9 cellular contexts compared by ENCODE assay signal in the genomic region with DNA sequence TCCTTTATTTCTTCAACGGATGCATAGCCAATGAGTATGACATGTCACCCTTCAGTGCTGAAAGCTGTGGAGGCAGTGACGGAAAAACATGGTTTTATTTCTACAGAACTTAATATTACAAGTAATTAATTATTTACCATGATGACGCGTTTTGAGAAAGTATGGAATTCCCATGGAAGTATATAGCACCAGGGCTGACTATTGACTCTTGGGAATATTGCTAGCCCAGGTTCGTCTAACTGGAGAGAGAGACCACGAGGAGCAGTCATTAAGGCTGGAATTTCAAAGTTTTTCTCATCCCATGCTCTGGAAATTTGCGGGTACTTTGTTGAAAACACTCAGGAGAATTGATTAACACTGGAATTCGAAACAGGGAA.
DNase-seq lines count a peak whose midpoint lies in the region; ATAC-seq and TF ChIP-seq lines count a peak whose summit lies in the region.
"Had no signal": no experiment of that assay in that cellular context is flagged by ENCODE, and none has a peak within 500 bp of the region (broad histone marks: within the 10 kb centered on the region; RNA-seq: fewer than 3 reads in every experiment).

No MANE protein-coding gene starts in this region.

- H3K9me3 Mint-ChIP-seq in natural killer cell treated with Interleukin-12 subunit alpha and Interleukin-12 subunit beta and Interleukin-15 and Interleukin-18, amount 100 ng/mL, for 72 hours, result no peaks in the 10 kb centered on the region
- no peaks in the 10 kb centered on the region for H3K9me3 Mint-ChIP-seq in natural killer cell

- H3K4me1 Mint-ChIP-seq in natural killer cell treated with Interleukin-12 subunit alpha and Interleukin-12 subunit beta and Interleukin-15 and Interleukin-18, amount 100 ng/mL, for 72 hours (ENCODE audit: low read depth in 2 of 2), result peaks cover 13 to 15% of the 10 kb centered on the region in 2 donors
- peaks cover 8 to 17% of the 10 kb centered on the region in 2 donors for H3K4me1 Mint-ChIP-seq in natural killer cell
- peaks cover 14% of the 10 kb centered on the region for H3K4me1 Mint-ChIP-seq in T-helper 17 cell

- H3K27me3 ChIP-seq in testis, result no peaks in the 10 kb centered on the region

- no peaks in the 10 kb centered on the region for H3K36me3 ChIP-seq in testis (ENCODE audit: low read depth, missing control alignments)
- H3K36me3 ChIP-seq: sigmoid colon had no signal

- H3K27me3 Mint-ChIP-seq in natural killer cell treated with Interleukin-12 subunit alpha and Interleukin-12 subunit beta and Interleukin-15 and Interleukin-18, amount 100 ng/mL, for 72 hours, result peaks cover 55 to 86% of the 10 kb centered on the region in 2 donors
- H3K27me3 Mint-ChIP-seq in natural killer cell (ENCODE audit: low read depth in 2 of 2) (peaks cover 68 to 77% of the 10 kb centered on the region in 2 donors), T-helper 17 cell (peaks cover 72% of the 10 kb centered on the region)

- H3K9me3 ChIP-seq in T-helper 17 cell (ENCODE audit: control insufficient read depth, low read length, poor library complexity, severe bottlenecking), result peaks cover 6% of the 10 kb centered on the region
- H3K9me3 ChIP-seq in testis, result no peaks in the 10 kb centered on the region
- H3K9me3 ChIP-seq: sigmoid colon had no signal

- no peak for TF ChIP-seq POLR2A in testis (IDR thresholded peaks at IDR 0.05)

- peaks cover 13% of the 10 kb centered on the region for H3K36me3 Mint-ChIP-seq in natural killer cell treated with Interleukin-12 subunit alpha and Interleukin-12 subunit beta and Interleukin-15 and Interleukin-18, amount 100 ng/mL, for 72 hours
- H3K36me3 Mint-ChIP-seq in natural killer cell (peaks cover 3% of the 10 kb centered on the region), T-helper 17 cell (ENCODE audit: low read depth) (peaks cover 4% of the 10 kb centered on the region)

- H3K4me1 ChIP-seq in testis, result no peaks in the 10 kb centered on the region

- H3K4me3 ChIP-seq in fibroblast of villous mesenchyme (ENCODE audit: low read depth, low read length) (peak overlapping the region; percentile 57), testis (peak overlapping the region; percentile 34 to 61)

- intact Hi-C loops in natural killer cell (cut with micrococcal nuclease) (no loop called here), testis (cut with DNase I; ENCODE audit: low total_unique reads) (no loop called here)

- no peak overlapping the region for H3K27ac Mint-ChIP-seq in natural killer cell treated with Interleukin-12 subunit alpha and Interleukin-12 subunit beta and Interleukin-15 and Interleukin-18, amount 100 ng/mL, for 72 hours
- no peak overlapping the region for H3K27ac Mint-ChIP-seq in natural killer cell
- no peak overlapping the region for H3K27ac Mint-ChIP-seq in T-helper 17 cell

- peak overlapping the region; percentile 55 for H3K4me3 Mint-ChIP-seq in natural killer cell treated with Interleukin-12 subunit alpha and Interleukin-12 subunit beta and Interleukin-15 and Interleukin-18, amount 100 ng/mL, for 72 hours
- H3K4me3 Mint-ChIP-seq in natural killer cell (no peak overlapping the region), T-helper 17 cell (peak overlapping the region; percentile 60)

- DNase-seq in natural killer cell treated with Interleukin-12 subunit alpha and Interleukin-12 subunit beta and Interleukin-15 and Interleukin-18, amount 100 ng/mL, for 72 hours (ENCODE audit: low spot score), result no peak
- DNase-seq in natural killer cell, result no peak
- no peak for DNase-seq in T-helper 17 cell
- no peak for DNase-seq in fibroblast of villous mesenchyme (ENCODE audit: low read depth)
- DNase-seq in testis, result no peak
- no peak for DNase-seq in omental fat pad (ENCODE audit: low spot score)
- DNase-seq: sigmoid colon had no signal

- peak overlapping the region; percentile 52 to 58 for H3K27ac ChIP-seq in testis
- H3K27ac ChIP-seq: sigmoid colon had no signal

- WGBS in testis, 2 donors, result 24 to 28% methylated on average over 8 of the region's 8 CpGs

- TF ChIP-seq CTCF in natural killer cell (IDR thresholded peaks at IDR 0.05) (no peak), fibroblast of villous mesenchyme (IDR thresholded peaks at IDR 0.05; ENCODE audit: insufficient read depth, low read depth, low read length) (no peak), testis (IDR thresholded peaks at IDR 0.05) (no peak), omental fat pad (IDR thresholded peaks at IDR 0.05) (no peak)

- no peak for ATAC-seq in natural killer cell treated with Interleukin-12 subunit alpha and Interleukin-12 subunit beta and Interleukin-15 and Interleukin-18, amount 100 ng/mL, for 72 hours
- ATAC-seq in natural killer cell (no peak), T-helper 17 cell (no peak), GM21367 (IDR thresholded peaks at IDR 0.05; ENCODE audit: unreplicated experiment) (no peak), omental fat pad (ENCODE audit: low FRiP score) (no peak), GM19351 (IDR thresholded peaks at IDR 0.05; ENCODE audit: unreplicated experiment) (no peak)
